Comparison of ENCODE assay signal across 11 cellular contexts in genomic region chr12:85509081-85509856, GRCh38.
DNase-seq lines count a peak whose midpoint lies in the region; ATAC-seq, FAIRE-seq and TF ChIP-seq lines count a peak whose summit lies in the region.
"Had no signal": no experiment of that assay in that cellular context is flagged by ENCODE, and none has a peak within 500 bp of the region (broad histone marks: within the 10 kb centered on the region; RNA-seq: fewer than 3 reads in every experiment).

No MANE protein-coding gene starts in this region.

- no peak overlapping the region for H3K4me2 ChIP-seq in neural progenitor cell

- no peaks in the 10 kb centered on the region for H3K27me3 ChIP-seq in neural progenitor cell

- H3K4me1 ChIP-seq in neural progenitor cell, result no peaks in the 10 kb centered on the region

- no peaks in the 10 kb centered on the region for H3K27me3 Mint-ChIP-seq in neural progenitor cell (ENCODE audit: insufficient read depth, low read depth)
- H3K27me3 Mint-ChIP-seq: CD8-positive, alpha-beta memory T cell; naive B cell had no signal

- H3K27ac ChIP-seq in neural progenitor cell, result no peak overlapping the region

- no peak for DNase-seq in neural progenitor cell (ENCODE audit: low spot score)
- no peak for DNase-seq in NCI-H226
- DNase-seq in D721Med (ENCODE audit: insufficient read length, low spot score), result no peak
- DNase-seq in NCI-H524 (lab: John Stamatoyannopoulos, UW), result no peak
- DNase-seq: CD8-positive, alpha-beta memory T cell; naive B cell had no signal

- TF ChIP-seq CTCF in neural progenitor cell (IDR thresholded peaks at IDR 0.05) (no peak), D721Med (IDR thresholded peaks at IDR 0.05; ENCODE audit: insufficient read depth, missing control alignments) (no peak)

- no peaks in the 10 kb centered on the region for H3K79me2 ChIP-seq in neural progenitor cell (ENCODE audit: low read depth)

- ATAC-seq in GM19043 (IDR thresholded peaks at IDR 0.05; ENCODE audit: low read depth, unreplicated experiment) (peak; percentile 33), GM21786 (IDR thresholded peaks at IDR 0.05; ENCODE audit: unreplicated experiment) (peak; percentile 29), HG03139 (IDR thresholded peaks at IDR 0.05; ENCODE audit: unreplicated experiment) (peak; percentile 46)
- ATAC-seq: activated CD4-positive, CD25-positive, alpha-beta regulatory T cell treated with anti-CD3 and anti-CD28 coated beads, Interleukin-2, amount 50 U/mL, for 24 hours had no signal

- peak overlapping the region; percentile 42 for H2AFZ ChIP-seq in neural progenitor cell (replicated peaks)

- H3K9me3 ChIP-seq in neural progenitor cell (ENCODE audit: low read depth), result no peaks in the 10 kb centered on the region

- no peak overlapping the region for H3K4me3 ChIP-seq in neural progenitor cell

- no peak overlapping the region for H3K4me3 Mint-ChIP-seq in neural progenitor cell
- H3K4me3 Mint-ChIP-seq: activated T-helper 1 cell treated with anti-CD3 and anti-CD28 coated beads, Interleukin-12 subunit alpha, Interleukin-12 subunit beta, Interleukin-2, Interleukin-4 antibody, amounts not matched to agents 30 ng/mL and 10 ng/mL and 1 ng/mL, durations not matched to agents 14 hours and 24 hours and 36 hours; CD8-positive, alpha-beta memory T cell; naive B cell had no signal

- FAIRE-seq in D721Med (lab: Jason Lieb, UNC), result no peak

- no peak overlapping the region for H3K27ac Mint-ChIP-seq in neural progenitor cell
- H3K27ac Mint-ChIP-seq: activated T-helper 1 cell treated with anti-CD3 and anti-CD28 coated beads, Interleukin-12 subunit alpha, Interleukin-12 subunit beta, Interleukin-2, Interleukin-4 antibody, amounts not matched to agents 30 ng/mL and 10 ng/mL and 1 ng/mL, durations not matched to agents 14 hours and 24 hours and 36 hours; CD8-positive, alpha-beta memory T cell had no signal

- no peaks in the 10 kb centered on the region for H4K20me1 ChIP-seq in neural progenitor cell (ENCODE audit: low read depth)

- H3K36me3 Mint-ChIP-seq in neural progenitor cell, result no peaks in the 10 kb centered on the region
- H3K36me3 Mint-ChIP-seq: CD8-positive, alpha-beta memory T cell; naive B cell had no signal

- H3F3A ChIP-seq in neural progenitor cell (ENCODE audit: low read depth), result no peaks in the 10 kb centered on the region

- no peaks in the 10 kb centered on the region for H3K36me3 ChIP-seq in neural progenitor cell

- H3K4me1 Mint-ChIP-seq in neural progenitor cell, result peaks cover 5% of the 10 kb centered on the region
- H3K4me1 Mint-ChIP-seq: CD8-positive, alpha-beta memory T cell had no signal

- H3K9ac ChIP-seq in neural progenitor cell, result no peak overlapping the region

- no peaks in the 10 kb centered on the region for H3K9me3 Mint-ChIP-seq in neural progenitor cell
- H3K9me3 Mint-ChIP-seq: activated T-helper 1 cell treated with anti-CD3 and anti-CD28 coated beads, Interleukin-12 subunit alpha, Interleukin-12 subunit beta, Interleukin-2, Interleukin-4 antibody, amounts not matched to agents 30 ng/mL and 10 ng/mL and 1 ng/mL, durations not matched to agents 14 hours and 24 hours and 36 hours; naive B cell had no signal
